1 cellular context compared by ENCODE assay signal in the genomic region with DNA sequence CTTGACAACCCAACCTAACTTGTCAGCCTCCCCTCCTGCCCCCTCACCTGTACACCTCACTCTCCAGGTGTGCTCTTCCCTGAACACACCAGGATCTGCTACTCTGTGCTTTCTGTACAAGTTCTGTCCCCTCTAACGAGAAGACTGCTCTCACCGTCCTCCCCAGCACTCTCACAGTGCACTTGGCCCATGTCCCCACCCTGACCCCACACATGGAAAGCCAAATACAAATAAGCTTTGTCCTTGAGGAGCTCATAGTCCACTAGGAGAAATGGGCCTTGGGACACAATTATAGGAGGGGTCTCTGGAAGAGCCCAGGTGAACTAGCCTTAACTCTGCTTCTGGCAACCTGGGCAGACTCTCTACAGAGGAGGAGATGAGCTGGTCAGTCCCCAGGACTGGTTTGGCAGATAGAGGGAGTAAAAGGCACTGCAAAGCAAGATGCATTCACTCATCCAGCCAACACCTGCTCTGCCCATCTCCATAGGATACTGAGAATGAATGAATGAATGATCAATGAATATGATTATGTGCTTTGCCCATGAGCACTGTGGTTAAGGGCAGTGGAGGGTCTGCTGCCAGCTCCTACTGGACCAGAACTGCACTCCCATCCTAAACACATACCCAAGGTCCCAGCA.
TF ChIP-seq lines count a peak whose summit lies in the region.

No MANE protein-coding gene starts in this region.

TF ChIP-seq in HepG2, 621 proteins besides CTCF, POLR2A, EP300 and RAD21 (continued from another document):
- no peak; the same call in 1 of the 2 replicates for TF ChIP-seq ZNF609 (CRISPR knock-in tag; IDR thresholded peaks at IDR 0.05; ENCODE audit: borderline replicate concordance)
- no peak for TF ChIP-seq LCORL (IDR thresholded peaks at IDR 0.05)
- TF ChIP-seq LCORL (CRISPR knock-in tag; IDR thresholded peaks at IDR 0.05), result peak; percentile 70
- no peak for TF ChIP-seq FOXO4 (CRISPR knock-in tag; conservative IDR thresholded peaks at IDR 0.05)
- no peak for TF ChIP-seq KLF13 (CRISPR knock-in tag; IDR thresholded peaks at IDR 0.05)
- TF ChIP-seq, protein P1, sequence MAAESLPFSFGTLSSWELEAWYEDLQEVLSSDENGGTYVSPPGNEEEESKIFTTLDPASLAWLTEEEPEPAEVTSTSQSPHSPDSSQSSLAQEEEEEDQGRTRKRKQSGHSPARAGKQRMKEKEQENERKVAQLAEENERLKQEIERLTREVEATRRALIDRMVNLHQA (CRISPR knock-in tag; IDR thresholded peaks at IDR 0.05), result no peak
- TF ChIP-seq NCOA5 (CRISPR knock-in tag; IDR thresholded peaks at IDR 0.05), result no peak
- TF ChIP-seq ZNF329 (CRISPR knock-in tag; IDR thresholded peaks at IDR 0.05; ENCODE audit: low read depth), result no peak
- TF ChIP-seq ZNF691 (CRISPR knock-in tag; IDR thresholded peaks at IDR 0.05; ENCODE audit: borderline replicate concordance, low read depth), result peak; percentile 35; the same call in 1 of the 2 replicates
- no peak for TF ChIP-seq DMAP1 (CRISPR knock-in tag; IDR thresholded peaks at IDR 0.05)
- no peak for TF ChIP-seq JARID2 (CRISPR knock-in tag; IDR thresholded peaks at IDR 0.05; ENCODE audit: insufficient replicate concordance)
- TF ChIP-seq SAP130 (CRISPR knock-in tag; IDR thresholded peaks at IDR 0.05; ENCODE audit: low read depth), result 0 out of 2 replicates have a peak, but pooled peaks have one; percentile 15
- TF ChIP-seq ARID4A (CRISPR knock-in tag; IDR thresholded peaks at IDR 0.05; ENCODE audit: borderline replicate concordance), result peak; percentile 28; the same call in 1 of the 2 replicates
- no peak for TF ChIP-seq ZNF564 (CRISPR knock-in tag; IDR thresholded peaks at IDR 0.05)
- no peak for TF ChIP-seq SRY (CRISPR knock-in tag; IDR thresholded peaks at IDR 0.05)
- TF ChIP-seq ZNF343 (CRISPR knock-in tag; IDR thresholded peaks at IDR 0.05), result no peak
- TF ChIP-seq, protein P2, sequence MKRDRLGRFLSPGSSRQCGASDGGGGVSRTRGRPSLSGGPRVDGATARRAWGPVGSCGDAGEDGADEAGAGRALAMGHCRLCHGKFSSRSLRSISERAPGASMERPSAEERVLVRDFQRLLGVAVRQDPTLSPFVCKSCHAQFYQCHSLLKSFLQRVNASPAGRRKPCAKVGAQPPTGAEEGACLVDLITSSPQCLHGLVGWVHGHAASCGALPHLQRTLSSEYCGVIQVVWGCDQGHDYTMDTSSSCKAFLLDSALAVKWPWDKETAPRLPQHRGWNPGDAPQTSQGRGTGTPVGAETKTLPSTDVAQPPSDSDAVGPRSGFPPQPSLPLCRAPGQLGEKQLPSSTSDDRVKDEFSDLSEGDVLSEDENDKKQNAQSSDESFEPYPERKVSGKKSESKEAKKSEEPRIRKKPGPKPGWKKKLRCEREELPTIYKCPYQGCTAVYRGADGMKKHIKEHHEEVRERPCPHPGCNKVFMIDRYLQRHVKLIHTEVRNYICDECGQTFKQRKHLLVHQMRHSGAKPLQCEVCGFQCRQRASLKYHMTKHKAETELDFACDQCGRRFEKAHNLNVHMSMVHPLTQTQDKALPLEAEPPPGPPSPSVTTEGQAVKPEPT (CRISPR knock-in tag; IDR thresholded peaks at IDR 0.05; ENCODE audit: low read depth), result no peak
- no peak for TF ChIP-seq ZSCAN20 (CRISPR knock-in tag; IDR thresholded peaks at IDR 0.05; ENCODE audit: borderline replicate concordance)
- 0 out of 2 replicates have a peak, but pooled peaks have one; percentile 29 for TF ChIP-seq ZNF326 (CRISPR knock-in tag; IDR thresholded peaks at IDR 0.05; ENCODE audit: borderline replicate concordance)
- TF ChIP-seq ELF3 (CRISPR knock-in tag; IDR thresholded peaks at IDR 0.05), result 0 out of 2 replicates have a peak, but pooled peaks have one; percentile 23
- TF ChIP-seq, protein P3, sequence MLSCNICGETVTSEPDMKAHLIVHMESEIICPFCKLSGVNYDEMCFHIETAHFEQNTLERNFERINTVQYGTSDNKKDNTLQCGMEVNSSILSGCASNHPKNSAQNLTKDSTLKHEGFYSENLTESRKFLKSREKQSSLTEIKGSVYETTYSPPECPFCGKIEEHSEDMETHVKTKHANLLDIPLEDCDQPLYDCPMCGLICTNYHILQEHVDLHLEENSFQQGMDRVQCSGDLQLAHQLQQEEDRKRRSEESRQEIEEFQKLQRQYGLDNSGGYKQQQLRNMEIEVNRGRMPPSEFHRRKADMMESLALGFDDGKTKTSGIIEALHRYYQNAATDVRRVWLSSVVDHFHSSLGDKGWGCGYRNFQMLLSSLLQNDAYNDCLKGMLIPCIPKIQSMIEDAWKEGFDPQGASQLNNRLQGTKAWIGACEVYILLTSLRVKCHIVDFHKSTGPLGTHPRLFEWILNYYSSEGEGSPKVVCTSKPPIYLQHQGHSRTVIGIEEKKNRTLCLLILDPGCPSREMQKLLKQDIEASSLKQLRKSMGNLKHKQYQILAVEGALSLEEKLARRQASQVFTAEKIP (CRISPR knock-in tag; IDR thresholded peaks at IDR 0.05; ENCODE audit: borderline replicate concordance), result no peak
- no peak for TF ChIP-seq NAIF1 (CRISPR knock-in tag; IDR thresholded peaks at IDR 0.05; ENCODE audit: borderline replicate concordance)
- no peak for TF ChIP-seq ATF7-NPFF (CRISPR knock-in tag; IDR thresholded peaks at IDR 0.05; ENCODE audit: low read depth)
- TF ChIP-seq TGIF2 (CRISPR knock-in tag; IDR thresholded peaks at IDR 0.05), result no peak
